8 cellular contexts compared by ENCODE assay signal in genomic region chr15:40038267-40038653, GRCh38. TPM values are rescaled to one million over a fixed set of nuclear protein-coding genes. Genes with fewer than 3 reads are reported as not detected.
DNase-seq lines count a peak whose midpoint lies in the region; ATAC-seq and TF ChIP-seq lines count a peak whose summit lies in the region.

No MANE protein-coding gene starts in this region.

- H3K36me3 Mint-ChIP-seq in endodermal cell (ENCODE audit: low read depth), result peaks cover 40% of the 10 kb centered on the region
- peaks cover 35% of the 10 kb centered on the region for H3K36me3 Mint-ChIP-seq in nephron (ENCODE audit: low read depth)

- CTCF ChIA-PET in PC-3 (lab: Charles Lee), result interaction anchor here (0.6 kb wide), 1 partner anchor 234 kb away, joined by 3 read pairs; no protein-coding TSS in a partner anchor

- H2AFZ ChIP-seq in PC-3 (ENCODE audit: low read length), result peak overlapping the region; percentile 92

- H3K4me1 Mint-ChIP-seq in endodermal cell (peaks cover 11% of the 10 kb centered on the region), nephron (peaks cover 51% of the 10 kb centered on the region)

- intact Hi-C loops in PC-3 (cut with micrococcal nuclease), result loop anchor here (5.0 to 10.0 kb wide), 2 partner anchors 61 to 253 kb away; partner anchors contain the start of gene FSIP1

- DNase-seq in EL (peak; percentile 41), PC-3 (peak; percentile 19), endodermal cell (no peak), occipital lobe (lab: John Stamatoyannopoulos, UW) (no peak)
- DNase-seq in stimulated activated CD4-positive, alpha-beta T cell treated with anti-CD3 and anti-CD28 coated beads, Interleukin-4, amount 100 ng/mL, for 4 hours, result no peak

- POLR2A ChIA-PET in PC-3 (lab: Charles Lee; ENCODE audit: unreplicated experiment), result interaction anchor here (0.7 kb wide), 1 partner anchor 165 kb away, joined by 3 read pairs; no protein-coding TSS in a partner anchor

- no peaks in the 10 kb centered on the region for H3K9me2 ChIP-seq in PC-3 (replicated peaks; ENCODE audit: low read length)

- H3K9me3 ChIP-seq in PC-3 (ENCODE audit: low read length) (no peaks in the 10 kb centered on the region), endodermal cell (ENCODE audit: control insufficient read depth, low read length) (no peaks in the 10 kb centered on the region)

- H3K27me3 Mint-ChIP-seq in endodermal cell (ENCODE audit: insufficient read depth) (no peaks in the 10 kb centered on the region), nephron (ENCODE audit: low read depth) (no peaks in the 10 kb centered on the region)

- H4K20me1 ChIP-seq in PC-3 (ENCODE audit: low read length), result no peaks in the 10 kb centered on the region

- BruUV-seq in PC-3 (replicated peaks; lab: Mats Ljungman, UMichigan), result no TSS peak

- peaks cover 34% of the 10 kb centered on the region for H3K36me3 ChIP-seq in PC-3 (ENCODE audit: low read depth, low read length)
- peaks cover 47% of the 10 kb centered on the region for H3K36me3 ChIP-seq in endodermal cell (ENCODE audit: control insufficient read depth, insufficient read depth, low read length)

- peak overlapping the region; percentile 99 for H3K4me3 Mint-ChIP-seq in endodermal cell
- H3K4me3 Mint-ChIP-seq in nephron, result peak overlapping the region; percentile 98 to 100 (median 99)

- H3K9ac ChIP-seq in PC-3 (ENCODE audit: low read length) (peak overlapping the region; percentile 88), endodermal cell (ENCODE audit: extremely low read depth, low read length, poor library complexity, severe bottlenecking) (peak overlapping the region; percentile 99)

- peak overlapping the region; percentile 81 for H3K4me2 ChIP-seq in PC-3 (ENCODE audit: low read length)

- H3K79me2 ChIP-seq in PC-3 (ENCODE audit: low read length), result peaks cover 34% of the 10 kb centered on the region

- no peaks in the 10 kb centered on the region for H3F3A ChIP-seq in PC-3 (ENCODE audit: low read length, unreplicated experiment)

- 2% methylated on average over 14 to 18 of the region's 18 CpGs for WGBS in endodermal cell (ENCODE audit: insufficient coverage in 1 of 2, insufficient read length in 1 of 2), 2 experiments

- ATAC-seq in PC-3 (peak; percentile 5), HG02970 (IDR thresholded peaks at IDR 0.05; ENCODE audit: low FRiP score, unreplicated experiment) (no peak)
- no peak for ATAC-seq in activated CD4-positive, CD25-positive, alpha-beta regulatory T cell treated with anti-CD3 and anti-CD28 coated beads, Interleukin-2, amount 50 U/mL, for 24 hours

- H3K9me3 Mint-ChIP-seq in endodermal cell (no peaks in the 10 kb centered on the region), nephron (no peaks in the 10 kb centered on the region)

- H3K27ac Mint-ChIP-seq in endodermal cell, result peak overlapping the region; percentile 97
- peak overlapping the region; percentile 98 to 100 (median 99) for H3K27ac Mint-ChIP-seq in nephron

- H3K4me3 ChIP-seq in PC-3 (ENCODE audit: low read length) (peak overlapping the region; percentile 85), endodermal cell (ENCODE audit: low read length) (peak overlapping the region; percentile 100)

- no peak for TF ChIP-seq CTCF in PC-3 (conservative IDR thresholded peaks at IDR 0.05; ENCODE audit: low read depth, low read length)
- TF ChIP-seq CTCF in endodermal cell (conservative IDR thresholded peaks at IDR 0.05), result no peak
- TF ChIP-seq CTCF in nephron (IDR thresholded peaks at IDR 0.05; ENCODE audit: unreplicated experiment in 3 of 3), result no peak

- H3K27me3 ChIP-seq in PC-3 (ENCODE audit: low read length) (no peaks in the 10 kb centered on the region), endodermal cell (ENCODE audit: control insufficient read depth, insufficient read depth, low read length, poor library complexity, severe bottlenecking) (no peaks in the 10 kb centered on the region)

- H3K27ac ChIP-seq in PC-3 (ENCODE audit: low read length) (peak overlapping the region; percentile 39), endodermal cell (ENCODE audit: low read depth, low read length) (peak overlapping the region; percentile 89)

- peaks cover 8% of the 10 kb centered on the region for H3K4me1 ChIP-seq in PC-3 (ENCODE audit: insufficient read depth, low read length)
- H3K4me1 ChIP-seq in endodermal cell (ENCODE audit: control insufficient read depth, insufficient read depth, low read length), result peaks cover 3% of the 10 kb centered on the region

RNA-seq across cellular contexts. Expression of gene SRP14, which starts 0.7 kb away (rescaled TPM):
- total RNA-seq in PC-3 (2014; rRNA removed) (362 and 378 TPM in 2 replicates), endodermal cell (100 to 1,000 TPM; 237 to 293 TPM), occipital lobe (112 TPM)
- polyA plus RNA-seq in endodermal cell (2013, experiment 1 of 2), result 519 TPM
- 534 TPM for polyA plus RNA-seq in endodermal cell (2013, experiment 2 of 2)

Comparison
In these comparisons a context has a peak if more than half of its experiments do, and no peak if none do; other contexts are left out.
1. DNase-seq: peak in EL (single experiment) and PC-3 (single experiment); none in endodermal cell (single experiment), stimulated activated CD4-positive, alpha-beta T cell treated with anti-CD3 and anti-CD28 coated beads, Interleukin-4, amount 100 ng/mL, for 4 hours (0 of 2) and occipital lobe (single experiment).